ENCODE assay signal across 2 cellular contexts in the genomic region with DNA sequence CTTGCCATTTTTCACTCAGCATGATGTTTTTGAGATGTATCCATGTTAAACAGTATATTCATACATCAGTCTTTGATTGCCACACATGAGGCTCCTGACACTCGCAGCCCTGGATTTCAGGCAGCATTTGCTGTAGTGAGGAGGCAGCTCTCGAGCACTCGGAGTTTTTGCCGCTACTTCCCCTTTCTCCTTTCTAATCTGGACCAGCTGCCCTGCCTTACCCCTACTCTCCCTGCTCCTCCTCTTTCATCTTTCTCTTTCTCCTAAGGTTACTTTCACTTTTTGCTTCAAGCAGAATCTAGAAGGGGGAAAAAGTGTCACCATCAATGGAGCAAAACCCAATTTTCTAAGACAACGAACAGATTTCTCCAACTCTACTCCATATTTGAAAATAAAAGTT.
TF ChIP-seq lines count a peak whose summit lies in the region.

No MANE protein-coding gene starts in this region.

TF ChIP-seq in HEK293, 187 proteins besides CTCF, POLR2A, EP300 and RAD21:
- TF ChIP-seq PRDM1 (tag by site-specific recombination; IDR thresholded peaks at IDR 0.05), result peak; percentile 72
- TF ChIP-seq ZNF140 (tag by site-specific recombination; IDR thresholded peaks at IDR 0.05), result no peak

TF ChIP-seq in GM12878, 131 proteins besides CTCF, POLR2A, EP300 and RAD21:
- TF ChIP-seq MTA3 (IDR thresholded peaks at IDR 0.05; ENCODE audit: borderline replicate concordance, low read length), result no peak
- no peak for TF ChIP-seq CEBPB (IDR thresholded peaks at IDR 0.05; ENCODE audit: borderline replicate concordance in 1 of 2, low read depth in 2 of 2, low read length in 2 of 2)
- TF ChIP-seq SPI1 (IDR thresholded peaks at IDR 0.05; ENCODE audit: borderline replicate concordance, insufficient read depth, low read depth, low read length), result peak; percentile 40; the same call in 1 of the 2 replicates
TF ChIP-seq in GM12878: peak in this region for 1.
